28 cellular contexts compared by ENCODE assay signal in genomic region chr2:193776988-193777387, GRCh38.
DNase-seq lines count a peak whose midpoint lies in the region; ATAC-seq and TF ChIP-seq lines count a peak whose summit lies in the region.
"Had no signal": no experiment of that assay in that cellular context is flagged by ENCODE, and none has a peak within 500 bp of the region (broad histone marks: within the 10 kb centered on the region; RNA-seq: fewer than 3 reads in every experiment).

No MANE protein-coding gene starts in this region.

- no peaks in the 10 kb centered on the region for H3K4me1 Mint-ChIP-seq in CD4-positive, alpha-beta memory T cell
- H3K4me1 Mint-ChIP-seq: activated naive CD8-positive, alpha-beta T cell treated with anti-CD3 and anti-CD28 coated beads for 36 hours; naive B cell had no signal

- H3K79me2 ChIP-seq in OCI-LY3 (ENCODE audit: low read length), result no peaks in the 10 kb centered on the region
- no peaks in the 10 kb centered on the region for H3K79me2 ChIP-seq in mesendoderm (ENCODE audit: control insufficient read depth, insufficient read depth, low read length)

- CTCF ChIA-PET in CD4-positive, alpha-beta memory T cell (lab: Charles Lee; ENCODE audit: partially characterized antibody), result no interaction called here

- intact Hi-C loops in CD4-positive, alpha-beta memory T cell (cut with micrococcal nuclease), result no loop called here

- no peak overlapping the region for H3K27ac Mint-ChIP-seq in CD4-positive, alpha-beta memory T cell
- H3K27ac Mint-ChIP-seq: activated naive CD8-positive, alpha-beta T cell treated with anti-CD3 and anti-CD28 coated beads for 36 hours; naive B cell; stimulated activated naive CD8-positive, alpha-beta T cell treated with anti-CD3 and anti-CD28 coated beads, Interleukin-15, Interleukin-2, amounts not matched to agents 100 ng/mL and 50 ng/mL, for 24 hours had no signal

- no peak overlapping the region for H2AFZ ChIP-seq in OCI-LY3 (ENCODE audit: low read depth, low read length)

- no peak overlapping the region for H2BK5ac ChIP-seq in mesendoderm (ENCODE audit: low read length)

- no peaks in the 10 kb centered on the region for H3K27me3 ChIP-seq in OCI-LY3 (ENCODE audit: low read depth, low read length)
- H3K27me3 ChIP-seq in mesendoderm (ENCODE audit: insufficient read depth, low read length, poor library complexity), result no peaks in the 10 kb centered on the region
- no peaks in the 10 kb centered on the region for H3K27me3 ChIP-seq in CD4-positive, alpha-beta memory T cell (ENCODE audit: insufficient read depth, low read length)
- H3K27me3 ChIP-seq: colonic mucosa had no signal

- POLR2A ChIA-PET in CD4-positive, alpha-beta memory T cell (lab: Charles Lee; ENCODE audit: partially characterized antibody), result no interaction called here

- H3K9me3 ChIP-seq in OCI-LY3 (ENCODE audit: insufficient read depth, low read length), result no peaks in the 10 kb centered on the region
- no peaks in the 10 kb centered on the region for H3K9me3 ChIP-seq in CD4-positive, alpha-beta memory T cell (ENCODE audit: control insufficient read depth in 1 of 2, low read length in 2 of 2)
- H3K9me3 ChIP-seq: A549, colonic mucosa, psoas muscle, thoracic aorta had no signal

- H4K5ac ChIP-seq in mesendoderm (ENCODE audit: low read length), result no peak overlapping the region

- no peak overlapping the region for H2AK5ac ChIP-seq in mesendoderm (ENCODE audit: low read length)

- H3K4me1 ChIP-seq in OCI-LY3 (ENCODE audit: low read length), result no peaks in the 10 kb centered on the region
- H3K4me1 ChIP-seq in mesendoderm (ENCODE audit: control insufficient read depth, low read depth, low read length), result no peaks in the 10 kb centered on the region
- no peaks in the 10 kb centered on the region for H3K4me1 ChIP-seq in CD4-positive, alpha-beta memory T cell (ENCODE audit: insufficient read depth, low read length)
- H3K4me1 ChIP-seq: A549, colonic mucosa, left ventricle myocardium inferior, psoas muscle had no signal

- no CpG with 5 or more reads among the region's 1 CpG for WGBS in mesendoderm (ENCODE audit: extremely low coverage, insufficient coverage, low lambda C conversion rate)

- H3K23ac ChIP-seq in mesendoderm (ENCODE audit: low read length), result no peak overlapping the region

- H3K36me3 ChIP-seq in OCI-LY3 (replicated peaks; ENCODE audit: low read depth, low read length) (no peaks in the 10 kb centered on the region), mesendoderm (ENCODE audit: control insufficient read depth, insufficient read depth, low read length) (no peaks in the 10 kb centered on the region)
- no peaks in the 10 kb centered on the region for H3K36me3 ChIP-seq in CD4-positive, alpha-beta memory T cell (ENCODE audit: insufficient read depth, low read length)
- H3K36me3 ChIP-seq: colonic mucosa, left ventricle myocardium inferior, thoracic aorta had no signal

- no peaks in the 10 kb centered on the region for H3K79me1 ChIP-seq in mesendoderm (ENCODE audit: low read length)

- H3K56ac ChIP-seq in mesendoderm (ENCODE audit: low read length), result no peak overlapping the region

- peak in 2 of 3 experiments; percentile 26 to 58 for DNase-seq in NCI-H1417 (lab: John Stamatoyannopoulos, UW)
- no peak for DNase-seq in NCI-H1417 treated with DMSO at 0.1 percent for 48 hours (lab: John Stamatoyannopoulos, UW)
- DNase-seq in LNCaP clone FGC (ENCODE audit: low read depth), result peak; percentile 6
- DNase-seq in mesendoderm, result peak; percentile 10
- no peak for DNase-seq in ACHN
- DNase-seq in CD4-positive, alpha-beta memory T cell, result no peak
- DNase-seq: activated CD4-positive, alpha-beta T cell treated with anti-CD3 and anti-CD28 coated beads for 48 hours; activated CD8-positive, alpha-beta memory T cell treated with anti-CD3 and anti-CD28 coated beads for 24 hours; activated effector memory CD4-positive, alpha-beta T cell treated with Interleukin-2 at 50 U/mL for 16 hours; activated naive CD8-positive, alpha-beta T cell treated with anti-CD3 and anti-CD28 coated beads for 36 hours; aorta; colonic mucosa; COR-L47; effector CD8-positive, alpha-beta T cell; EL; glutamatergic neuron; left ventricle myocardium inferior; naive B cell; NCI-H526 treated with DMSO at 0.1 percent for 48 hours; OCI-M1; psoas muscle had no signal

- no peak overlapping the region for H2BK15ac ChIP-seq in mesendoderm (replicated peaks; ENCODE audit: low read depth)

- no peak overlapping the region for H3K27ac ChIP-seq in OCI-LY3 (ENCODE audit: low read length)
- H3K27ac ChIP-seq in mesendoderm (ENCODE audit: low read depth, low read length), result no peak overlapping the region
- H3K27ac ChIP-seq in CD4-positive, alpha-beta memory T cell (ENCODE audit: low read depth, low read length), result no peak overlapping the region
- H3K27ac ChIP-seq: A549, colonic mucosa, left ventricle myocardium inferior, psoas muscle, thoracic aorta had no signal

- H3K4me3 Mint-ChIP-seq in CD4-positive, alpha-beta memory T cell, result no peak overlapping the region
- H3K4me3 Mint-ChIP-seq: activated naive CD8-positive, alpha-beta T cell treated with anti-CD3 and anti-CD28 coated beads for 36 hours; naive B cell; stimulated activated naive CD8-positive, alpha-beta T cell treated with anti-CD3 and anti-CD28 coated beads, Interleukin-15, Interleukin-2, amounts not matched to agents 100 ng/mL and 50 ng/mL, for 24 hours had no signal

- H3K4ac ChIP-seq in mesendoderm (ENCODE audit: low read depth, low read length), result no peak overlapping the region

- H3K4me2 ChIP-seq in OCI-LY3 (ENCODE audit: low read length), result no peak overlapping the region
- H3K4me2 ChIP-seq in mesendoderm (ENCODE audit: low read length), result no peak overlapping the region
- H3K4me2 ChIP-seq: A549 had no signal

- in situ Hi-C loops in ACHN (cut with HindIII; ENCODE audit: low pct_ligation_motif_present, low pct_unique_long_range_greater_than_20kb, low sequenced_read_pairs), result no loop called here

- H4K20me1 ChIP-seq in OCI-LY3 (ENCODE audit: insufficient read depth, low read length), result no peaks in the 10 kb centered on the region

- no peak overlapping the region for H4K8ac ChIP-seq in mesendoderm (ENCODE audit: low read depth, low read length)

- H2BK120ac ChIP-seq in mesendoderm (ENCODE audit: low read depth, low read length), result no peak overlapping the region

- H3K36me3 Mint-ChIP-seq in CD4-positive, alpha-beta memory T cell, result no peaks in the 10 kb centered on the region
- H3K36me3 Mint-ChIP-seq: activated naive CD8-positive, alpha-beta T cell treated with anti-CD3 and anti-CD28 coated beads for 36 hours; naive B cell had no signal

- TF ChIP-seq CTCF in LNCaP clone FGC (IDR thresholded peaks at IDR 0.05; ENCODE audit: control insufficient read depth, extremely low read depth, insufficient read depth), result peak; percentile 57
- TF ChIP-seq CTCF in OCI-LY3 (IDR thresholded peaks at IDR 0.05; ENCODE audit: low read depth, low read length), result peak; percentile 40

- H3K27me3 Mint-ChIP-seq in CD4-positive, alpha-beta memory T cell, result no peaks in the 10 kb centered on the region
- H3K27me3 Mint-ChIP-seq: activated naive CD8-positive, alpha-beta T cell treated with anti-CD3 and anti-CD28 coated beads for 36 hours; naive B cell; stimulated activated naive CD8-positive, alpha-beta T cell treated with anti-CD3 and anti-CD28 coated beads, Interleukin-15, Interleukin-2, amounts not matched to agents 100 ng/mL and 50 ng/mL, for 24 hours had no signal

- no peaks in the 10 kb centered on the region for H3K9me3 Mint-ChIP-seq in CD4-positive, alpha-beta memory T cell
- H3K9me3 Mint-ChIP-seq: activated naive CD8-positive, alpha-beta T cell treated with anti-CD3 and anti-CD28 coated beads for 36 hours; naive B cell; stimulated activated naive CD8-positive, alpha-beta T cell treated with anti-CD3 and anti-CD28 coated beads, Interleukin-15, Interleukin-2, amounts not matched to agents 100 ng/mL and 50 ng/mL, for 24 hours had no signal

- H3K18ac ChIP-seq in mesendoderm (ENCODE audit: low read length), result no peak overlapping the region

- no peak overlapping the region for H3K9ac ChIP-seq in OCI-LY3 (ENCODE audit: low read length)
- H3K9ac ChIP-seq in mesendoderm (ENCODE audit: low read length), result no peak overlapping the region

- no peak overlapping the region for H3K4me3 ChIP-seq in LNCaP clone FGC (ENCODE audit: low read depth, low read length)
- H3K4me3 ChIP-seq in OCI-LY3 (ENCODE audit: low read length), result no peak overlapping the region
- H3K4me3 ChIP-seq in mesendoderm (ENCODE audit: low read length), result no peak overlapping the region
- H3K4me3 ChIP-seq in CD4-positive, alpha-beta memory T cell (ENCODE audit: low read length in 2 of 2), result no peak overlapping the region
- H3K4me3 ChIP-seq: A549, colonic mucosa, K562, left ventricle myocardium inferior, psoas muscle, thoracic aorta had no signal

- ATAC-seq in GM18909 (IDR thresholded peaks at IDR 0.05; ENCODE audit: poor library complexity, unreplicated experiment), result no peak
- ATAC-seq: A549, K562, psoas muscle, SK-N-SH treated with all-trans-retinoic acid at 6 μM for 48 hours had no signal

Comparison
In these comparisons a context has a peak if more than half of its experiments do, and no peak if none do; other contexts are left out.
1. DNase-seq: peak in NCI-H1417 (2 of 3), LNCaP clone FGC (single experiment) and mesendoderm (single experiment); none in NCI-H1417 treated with DMSO at 0.1 percent for 48 hours (single experiment), ACHN (single experiment) and CD4-positive, alpha-beta memory T cell (0 of 5).